ENCODE assay signal across 9 cellular contexts in the genomic region with DNA sequence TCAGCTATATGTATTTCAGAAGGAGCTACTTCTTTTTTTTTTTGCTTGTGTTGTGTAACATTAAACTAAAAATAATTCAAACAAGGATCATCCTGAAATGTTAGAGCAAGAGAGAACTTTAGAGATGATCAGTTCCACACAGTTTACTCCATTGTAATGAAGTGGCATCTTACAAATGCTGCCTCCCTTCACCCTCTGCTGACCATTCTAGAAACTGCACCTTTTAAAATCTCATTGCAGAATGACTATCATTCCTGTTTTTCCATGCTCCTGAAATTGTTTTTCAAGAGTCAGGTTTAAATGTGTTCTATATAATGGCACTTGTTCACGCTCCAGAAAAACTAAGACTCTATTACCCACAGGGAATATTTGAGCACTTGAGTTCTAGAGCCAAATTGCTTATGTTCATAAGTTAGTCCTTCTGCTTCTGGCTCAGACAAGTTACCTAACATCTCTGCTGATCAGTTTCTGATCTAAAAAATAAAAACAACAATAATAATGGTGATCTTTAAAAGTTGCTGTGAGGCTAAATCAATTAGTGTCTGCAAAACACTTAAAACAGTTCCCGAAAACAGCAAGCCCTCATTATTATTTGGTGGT. TPM values are rescaled to one million over a fixed set of nuclear protein-coding genes. Genes with fewer than 3 reads are reported as not detected.
DNase-seq lines count a peak whose midpoint lies in the region; ATAC-seq, FAIRE-seq and TF ChIP-seq lines count a peak whose summit lies in the region.
"Had no signal": no experiment of that assay in that cellular context is flagged by ENCODE, and none has a peak within 500 bp of the region (broad histone marks: within the 10 kb centered on the region; RNA-seq: fewer than 3 reads in every experiment).

No MANE protein-coding gene starts in this region.

- no peaks in the 10 kb centered on the region for H4K20me1 ChIP-seq in H9 (ENCODE audit: control insufficient read depth, insufficient read depth, insufficient read length)
- H4K20me1 ChIP-seq in GM12878 (ENCODE audit: control insufficient read depth, insufficient read depth): no peaks in the 10 kb centered on the region

- H2BK120ac ChIP-seq in H9 (ENCODE audit: low read depth, low read length, poor library complexity, severe bottlenecking): no peak overlapping the region

- no peak overlapping the region for H2AK5ac ChIP-seq in H9 (ENCODE audit: insufficient read length, low read length)

- H3K23ac ChIP-seq in H9 (ENCODE audit: insufficient read length, low read depth, low read length): no peak overlapping the region

- H3K14ac ChIP-seq in H9 (ENCODE audit: insufficient read depth, low read length): no peak overlapping the region

- no peak overlapping the region for H4K5ac ChIP-seq in H9 (ENCODE audit: insufficient read length, low read depth, low read length)

- no peak overlapping the region for H3K27ac Mint-ChIP-seq in H9
- H3K27ac Mint-ChIP-seq: CD4-positive, CD25-positive, alpha-beta regulatory T cell had no signal

- H4K91ac ChIP-seq in H9 (ENCODE audit: insufficient read length, low read depth, low read length): no peak overlapping the region

- TF ChIP-seq RAD21 in GM12878 (IDR thresholded peaks at IDR 0.05; ENCODE audit: insufficient read depth, low read depth, low read length): peak; percentile 86

- no peaks in the 10 kb centered on the region for H3K27me3 Mint-ChIP-seq in H9 (ENCODE audit: low read depth)
- H3K27me3 Mint-ChIP-seq: CD4-positive, CD25-positive, alpha-beta regulatory T cell had no signal

- no peaks in the 10 kb centered on the region for H3K79me1 ChIP-seq in H9 (ENCODE audit: insufficient read depth, low read depth, low read length, poor library complexity, severe bottlenecking)

- H3T11ph ChIP-seq in H9 (ENCODE audit: low read length): no peak overlapping the region

- no CpG with 5 or more reads among the region's 2 CpGs for WGBS in H9 (ENCODE audit: extremely low coverage, insufficient read length, low lambda C conversion rate)
- 40% methylated on average over 2 of the region's 2 CpGs for WGBS in GM12878 (ENCODE audit: insufficient coverage, insufficient replicate concordance, low lambda C conversion rate, missing lambda C conversion rate)

- in situ Hi-C loops in GM12878 (cut with MboI): loop anchor here (10.0 kb wide), 1 partner anchor 368 kb away; no protein-coding TSS in a partner anchor

- H3K4me3 Mint-ChIP-seq in H9: no peak overlapping the region
- H3K4me3 Mint-ChIP-seq: CD4-positive, CD25-positive, alpha-beta regulatory T cell had no signal

- H3K4me1 ChIP-seq in H9 (ENCODE audit: insufficient read depth, low read length) (peaks cover 5% of the 10 kb centered on the region), GM12878 (ENCODE audit: control insufficient read depth, insufficient read depth, low read length) (no peaks in the 10 kb centered on the region)

- TF ChIP-seq CTCF in H9 (conservative IDR thresholded peaks at IDR 0.05) (peak; percentile 77), GM12878 (IDR thresholded peaks at IDR 0.05 in 2 of 3, conservative IDR thresholded peaks at IDR 0.05 in 1 of 3; ENCODE audit: control insufficient read depth in 2 of 3, extremely low read depth in 1 of 3, insufficient read depth in 1 of 3, low read depth in 3 of 3, low read length in 3 of 3) (peak; percentile 65 to 69 (median 66); a peak in 5 of 6 replicates)

- intact Hi-C loops in GM12878 (cut with micrococcal nuclease; ENCODE audit: unreplicated experiment): loop anchor here (1.0 to 10.0 kb wide), 3 partner anchors 198 to 399 kb away; no protein-coding TSS in a partner anchor

- TF ChIP-seq POLR2A in GM12878 (IDR thresholded peaks at IDR 0.05; ENCODE audit: low read depth, low read length): no peak

- H3K9ac ChIP-seq in H9 (ENCODE audit: extremely low read depth, insufficient read length, low read length) (no peak overlapping the region), GM12878 (ENCODE audit: control insufficient read depth, insufficient read depth, low read length) (no peak overlapping the region)

- no peak for TF ChIP-seq EP300 in GM12878 (IDR thresholded peaks at IDR 0.05; ENCODE audit: borderline replicate concordance in 1 of 2, control insufficient read depth in 1 of 2, low read depth in 2 of 2, low read length in 2 of 2)

- H3K18ac ChIP-seq in H9 (ENCODE audit: insufficient read length, low read depth, low read length): no peak overlapping the region

- peak; percentile 83 for FAIRE-seq in GM12878 (lab: Jason Lieb, UNC)

- no peak overlapping the region for H2BK20ac ChIP-seq in H9 (ENCODE audit: low read depth, low read length, poor library complexity, severe bottlenecking)

- H2AFZ ChIP-seq in H9 (ENCODE audit: low read length) (no peak overlapping the region), GM12878 (ENCODE audit: control insufficient read depth, low read depth, low read length) (no peak overlapping the region)

- H3K4me3 ChIP-seq in GM12878: no peak overlapping the region

- no peak overlapping the region for H3K56ac ChIP-seq in H9 (ENCODE audit: insufficient read length, low read depth, low read length)

- no TSS peak for BruUV-seq in GM12878 (replicated peaks; lab: Mats Ljungman, UMichigan)

- POLR2A ChIA-PET in GM12878 (lab: Charles Lee): interaction anchor here (1.0 kb wide), 1 partner anchor 200 kb away, joined by 3 read pairs; no protein-coding TSS in a partner anchor

- no peak overlapping the region for H2BK15ac ChIP-seq in H9 (ENCODE audit: low read depth, low read length)

- no peaks in the 10 kb centered on the region for H3K36me3 ChIP-seq in GM12878 (ENCODE audit: control insufficient read depth in 2 of 2, insufficient read depth in 2 of 2, low read length in 1 of 2)

- H3K27me3 ChIP-seq in H9 (ENCODE audit: insufficient read depth, low read length) (no peaks in the 10 kb centered on the region), GM12878 (replicated peaks in 1 of 2; ENCODE audit: control insufficient read depth in 2 of 2, insufficient read depth in 2 of 2, low read length in 1 of 2) (no peaks in the 10 kb centered on the region)

- no peak overlapping the region for H3K4me2 ChIP-seq in H9 (ENCODE audit: insufficient read depth, insufficient read length, low read length)
- H3K4me2 ChIP-seq in GM12878 (ENCODE audit: control insufficient read depth, insufficient read depth): no peak overlapping the region

- H3K27ac ChIP-seq in H9 (ENCODE audit: insufficient read length, low read depth, low read length): no peak overlapping the region
- H3K27ac ChIP-seq in GM12878 (ENCODE audit: control insufficient read depth, insufficient read depth): no peak overlapping the region

- no peak overlapping the region for H2BK5ac ChIP-seq in H9 (ENCODE audit: insufficient read length, low read length)

- H3K9me3 Mint-ChIP-seq in H9: no peaks in the 10 kb centered on the region

- no peaks in the 10 kb centered on the region for H3K79me2 ChIP-seq in H9 (ENCODE audit: insufficient read depth, low read length)
- H3K79me2 ChIP-seq in GM12878 (ENCODE audit: control insufficient read depth, insufficient read depth, low read length): no peaks in the 10 kb centered on the region

- no peak overlapping the region for H3K4ac ChIP-seq in H9 (ENCODE audit: low read depth, low read length)

- H3K23me2 ChIP-seq in H9 (ENCODE audit: insufficient read length, low read depth, low read length, poor library complexity, severe bottlenecking): peaks cover 2% of the 10 kb centered on the region

- H3K4me1 Mint-ChIP-seq in H9: peaks cover 24% of the 10 kb centered on the region in 2 experiments
- H3K4me1 Mint-ChIP-seq: CD4-positive, CD25-positive, alpha-beta regulatory T cell had no signal

- H3K36me3 Mint-ChIP-seq in H9 (ENCODE audit: insufficient read depth in 1 of 3, low read depth in 3 of 3): no peaks in the 10 kb centered on the region
- H3K36me3 Mint-ChIP-seq: CD4-positive, CD25-positive, alpha-beta regulatory T cell had no signal

- SMC1A ChIA-PET in GM12878 (lab: Charles Lee; ENCODE audit: uncharacterized antibody, unreplicated experiment): interaction anchor here (0.6 to 2.6 kb wide), 14 partner anchors 43 to 1480 kb away, joined by 3 to 14 read pairs (median 3); no protein-coding TSS in a partner anchor

- CTCF ChIA-PET in GM12878 (lab: Yijun Ruan, JAX): interaction anchor here (0.6 to 6.3 kb wide), 13 partner anchors 11 to 1460 kb away, joined by 3 to 71 read pairs (median 3); no protein-coding TSS in a partner anchor

- no peaks in the 10 kb centered on the region for H3K9me3 ChIP-seq in H9 (ENCODE audit: control insufficient read depth, low read depth, low read length)
- no peaks in the 10 kb centered on the region for H3K9me3 ChIP-seq in GM12878 (replicated peaks; ENCODE audit: control insufficient read depth, insufficient read depth, low read length)

- RAD21 ChIA-PET in GM12878 (lab: Charles Lee; ENCODE audit: unreplicated experiment): interaction anchor here (0.9 to 1.4 kb wide), 3 partner anchors 291 to 367 kb away, joined by 3 to 6 read pairs (median 6); no protein-coding TSS in a partner anchor

- ATAC-seq in GM12878 (peak; percentile 79), left lobe of liver (peak; percentile 85)
- no peak for ATAC-seq in activated CD4-positive, CD25-positive, alpha-beta regulatory T cell treated with anti-CD3 and anti-CD28 coated beads, Interleukin-2, amount 50 U/mL, for 24 hours

- no peak overlapping the region for H4K8ac ChIP-seq in H9 (replicated peaks; ENCODE audit: insufficient read length, low read depth, low read length)

- DNase-seq in NCI-H1436 (lab: John Stamatoyannopoulos, UW): peak; percentile 22
- no peak for DNase-seq in NCI-H1436 treated with DMSO at 0.1 percent for 48 hours (lab: John Stamatoyannopoulos, UW)
- DNase-seq in H9: no peak
- peak; percentile 3 for DNase-seq in NCI-H146 treated with DMSO at 0.1 percent for 48 hours (lab: John Stamatoyannopoulos, UW; ENCODE audit: unreplicated experiment)
- no peak for DNase-seq in GM12878 (ENCODE audit: low read depth, low spot score)
- DNase-seq in left lobe of liver (ENCODE audit: low spot score): no peak
- DNase-seq in islet precursor cell: no peak

- no peak overlapping the region for H2BK12ac ChIP-seq in H9 (ENCODE audit: insufficient read length, low read depth, low read length)

RNA-seq across cellular contexts. Expression of a gene that starts 21.5 kb away (rescaled TPM):
- 2.1 and 2.4 TPM in 2 replicates for total RNA-seq in H9 (2021)
- total RNA-seq in GM12878 (2013; cell fraction: nucleolus; rRNA removed): 0.35 and 0.54 TPM in 2 replicates
- 0.05 TPM in 1 of 2 replicates, not detected in the other for total RNA-seq in GM12878 (2014; rRNA removed)
- 0.04 TPM in 1 of 2 replicates, not detected in the other for total RNA-seq in GM12878 (2014; rRNA removed; fragmentation: Illumina TruSeq; extraction: Trizol)
- not detected in 2 replicates for total RNA-seq in GM12878 (2021)
- 0.24 TPM for polyA plus RNA-seq in GM12878 (2011; ENCODE audit: low read depth)
- 1.3 and 2.2 TPM in 2 replicates for polyA plus RNA-seq in GM12878 (2011; rRNA removed)
- 0.23 and 0.31 TPM in 2 replicates for polyA plus RNA-seq in GM12878 (2011; cell fraction: cytosol; rRNA removed)
- polyA plus RNA-seq in GM12878 (2011; cell fraction: nucleus; rRNA removed): 1.6 and 1.7 TPM in 2 replicates
- 0.34 and 0.53 TPM in 2 replicates for polyA plus RNA-seq in GM12878 (2012)
- polyA plus RNA-seq in GM12878 (2014; fragmentation: Illumina TruSeq; extraction: Trizol): 0.03 TPM in 1 of 2 replicates, not detected in the other
- not detected for polyA plus RNA-seq in GM12878 (2014; fragmentation: Nextera tagmentation; extraction: Ambion mirVana)
- polyA plus RNA-seq in GM12878 (2014; rRNA removed): 0.03 TPM in 1 of 2 replicates, not detected in the other
- polyA plus RNA-seq in GM12878 (2016; fragmentation: Nextera tagmentation; extraction: Ambion mirVana): not detected
- polyA minus RNA-seq in GM12878 (2011; rRNA and poly(A)+ RNA removed): 0.73 and 0.98 TPM in 2 replicates
- polyA minus RNA-seq in GM12878 (2011; cell fraction: cytosol; rRNA and poly(A)+ RNA removed): 0.40 TPM in 1 of 2 replicates, not detected in the other
- polyA minus RNA-seq in GM12878 (2011; cell fraction: nucleus; rRNA and poly(A)+ RNA removed): 0.96 and 0.97 TPM in 2 replicates
- 0.33 TPM for total RNA-seq in left lobe of liver

Comparison
In these comparisons a context has a peak if more than half of its experiments do, and no peak if none do; other contexts are left out.
1. DNase-seq: peak in NCI-H1436 (single experiment) and NCI-H146 treated with DMSO at 0.1 percent for 48 hours (single experiment); none in NCI-H1436 treated with DMSO at 0.1 percent for 48 hours (single experiment), H9 (single experiment), GM12878 (single experiment), left lobe of liver (single experiment) and islet precursor cell (single experiment).
2. ATAC-seq: peak in GM12878 (single experiment) and left lobe of liver (single experiment); none in activated CD4-positive, CD25-positive, alpha-beta regulatory T cell treated with anti-CD3 and anti-CD28 coated beads, Interleukin-2, amount 50 U/mL, for 24 hours (0 of 2).